In genomic region chr20:35737865-35738333, GRCh38 we compare ENCODE assay signal across 1 cellular context.
TF ChIP-seq lines count a peak whose summit lies in the region.

No MANE protein-coding gene starts in this region.

TF ChIP-seq in HepG2, 621 proteins besides CTCF, POLR2A, EP300 and RAD21 (continued from another document):
- TF ChIP-seq ZNF770 (CRISPR knock-in tag; IDR thresholded peaks at IDR 0.05) (peak; percentile 72), POLR2AphosphoS5 (IDR thresholded peaks at IDR 0.05; ENCODE audit: low read depth, low read length) (no peak), ZNF607 (CRISPR knock-in tag; IDR thresholded peaks at IDR 0.05; ENCODE audit: borderline replicate concordance) (no peak), ZNF616 (CRISPR knock-in tag; IDR thresholded peaks at IDR 0.05; ENCODE audit: low read depth) (no peak), SRY (CRISPR knock-in tag; IDR thresholded peaks at IDR 0.05) (no peak), TCF7L2 (IDR thresholded peaks at IDR 0.05; ENCODE audit: low read depth, low read length) (no peak), HNRNPL (IDR thresholded peaks at IDR 0.05; ENCODE audit: low read depth, low read length) (0 out of 2 replicates have a peak, but pooled peaks have one; percentile 9), TGIF2 (CRISPR knock-in tag; IDR thresholded peaks at IDR 0.05) (0 out of 2 replicates have a peak, but pooled peaks have one; percentile 32), RBFOX2 (IDR thresholded peaks at IDR 0.05; ENCODE audit: low read depth, low read length) (peak; percentile 57; the same call in 1 of the 2 replicates), SMAD1 (CRISPR knock-in tag; IDR thresholded peaks at IDR 0.05; ENCODE audit: borderline replicate concordance, low read depth) (no peak), KDM1A (CRISPR knock-in tag; IDR thresholded peaks at IDR 0.05) (no peak), NFIC (IDR thresholded peaks at IDR 0.05; ENCODE audit: low read length) (no peak), ZNF432 (CRISPR knock-in tag; IDR thresholded peaks at IDR 0.05; ENCODE audit: borderline replicate concordance) (no peak), ZZZ3 (CRISPR knock-in tag; IDR thresholded peaks at IDR 0.05; ENCODE audit: borderline replicate concordance) (no peak), HOXD1 (CRISPR knock-in tag; IDR thresholded peaks at IDR 0.05) (no peak), ZNF121 (CRISPR knock-in tag; IDR thresholded peaks at IDR 0.05) (peak; percentile 22; the same call in 1 of the 2 replicates), NONO (IDR thresholded peaks at IDR 0.05) (no peak), NONO (CRISPR knock-in tag; conservative IDR thresholded peaks at IDR 0.05) (no peak), ZNF136 (CRISPR knock-in tag; IDR thresholded peaks at IDR 0.05; ENCODE audit: low read depth) (no peak)
- TF ChIP-seq, protein P1, sequence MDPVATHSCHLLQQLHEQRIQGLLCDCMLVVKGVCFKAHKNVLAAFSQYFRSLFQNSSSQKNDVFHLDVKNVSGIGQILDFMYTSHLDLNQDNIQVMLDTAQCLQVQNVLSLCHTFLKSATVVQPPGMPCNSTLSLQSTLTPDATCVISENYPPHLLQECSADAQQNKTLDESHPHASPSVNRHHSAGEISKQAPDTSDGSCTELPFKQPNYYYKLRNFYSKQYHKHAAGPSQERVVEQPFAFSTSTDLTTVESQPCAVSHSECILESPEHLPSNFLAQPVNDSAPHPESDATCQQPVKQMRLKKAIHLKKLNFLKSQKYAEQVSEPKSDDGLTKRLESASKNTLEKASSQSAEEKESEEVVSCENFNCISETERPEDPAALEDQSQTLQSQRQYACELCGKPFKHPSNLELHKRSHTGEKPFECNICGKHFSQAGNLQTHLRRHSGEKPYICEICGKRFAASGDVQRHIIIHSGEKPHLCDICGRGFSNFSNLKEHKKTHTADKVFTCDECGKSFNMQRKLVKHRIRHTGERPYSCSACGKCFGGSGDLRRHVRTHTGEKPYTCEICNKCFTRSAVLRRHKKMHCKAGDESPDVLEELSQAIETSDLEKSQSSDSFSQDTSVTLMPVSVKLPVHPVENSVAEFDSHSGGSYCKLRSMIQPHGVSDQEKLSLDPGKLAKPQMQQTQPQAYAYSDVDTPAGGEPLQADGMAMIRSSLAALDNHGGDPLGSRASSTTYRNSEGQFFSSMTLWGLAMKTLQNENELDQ (CRISPR knock-in tag; IDR thresholded peaks at IDR 0.05; ENCODE audit: borderline replicate concordance) = no peak
- TF ChIP-seq, protein P2, sequence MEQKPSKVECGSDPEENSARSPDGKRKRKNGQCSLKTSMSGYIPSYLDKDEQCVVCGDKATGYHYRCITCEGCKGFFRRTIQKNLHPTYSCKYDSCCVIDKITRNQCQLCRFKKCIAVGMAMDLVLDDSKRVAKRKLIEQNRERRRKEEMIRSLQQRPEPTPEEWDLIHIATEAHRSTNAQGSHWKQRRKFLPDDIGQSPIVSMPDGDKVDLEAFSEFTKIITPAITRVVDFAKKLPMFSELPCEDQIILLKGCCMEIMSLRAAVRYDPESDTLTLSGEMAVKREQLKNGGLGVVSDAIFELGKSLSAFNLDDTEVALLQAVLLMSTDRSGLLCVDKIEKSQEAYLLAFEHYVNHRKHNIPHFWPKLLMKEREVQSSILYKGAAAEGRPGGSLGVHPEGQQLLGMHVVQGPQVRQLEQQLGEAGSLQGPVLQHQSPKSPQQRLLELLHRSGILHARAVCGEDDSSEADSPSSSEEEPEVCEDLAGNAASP (CRISPR knock-in tag; IDR thresholded peaks at IDR 0.05; ENCODE audit: borderline replicate concordance) = 0 out of 2 replicates have a peak, but pooled peaks have one; percentile 5
